ENCODE assay signal across 10 cellular contexts in the genomic region with DNA sequence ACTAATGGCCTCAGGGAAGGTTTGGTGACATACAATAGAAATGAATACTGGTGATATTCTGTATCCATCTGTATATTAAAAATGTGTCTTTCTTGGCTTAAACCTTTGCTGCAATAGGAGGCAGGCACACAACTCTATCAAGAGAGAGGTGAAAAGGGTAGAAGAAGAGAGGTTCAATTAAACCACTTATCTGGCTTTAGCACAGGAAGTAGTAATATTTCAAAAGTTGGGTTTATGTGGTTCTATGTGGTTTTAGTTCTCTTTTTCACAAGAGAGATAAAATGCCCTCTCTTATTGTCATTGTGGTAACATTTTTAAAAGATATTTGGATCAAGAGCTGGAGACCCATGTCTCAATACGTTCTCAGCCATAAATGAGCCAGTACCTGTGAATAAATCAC.
DNase-seq lines count a peak whose midpoint lies in the region; ATAC-seq and TF ChIP-seq lines count a peak whose summit lies in the region.
"Had no signal": no experiment of that assay in that cellular context is flagged by ENCODE, and none has a peak within 500 bp of the region (broad histone marks: within the 10 kb centered on the region; RNA-seq: fewer than 3 reads in every experiment).

No MANE protein-coding gene starts in this region.

- no peak overlapping the region for H3K4me2 ChIP-seq in OCI-LY1 (ENCODE audit: low read length)

- H3K27ac ChIP-seq in OCI-LY1 (ENCODE audit: low read depth, low read length, poor library complexity, severe bottlenecking), result peak overlapping the region; percentile 42
- H3K27ac ChIP-seq: RWPE1, VCaP had no signal

- no peaks in the 10 kb centered on the region for H3K9me3 ChIP-seq in OCI-LY1 (ENCODE audit: low read length)

- H3K36me3 ChIP-seq in OCI-LY1 (ENCODE audit: insufficient read depth, low read length), result no peaks in the 10 kb centered on the region

- no peak overlapping the region for H3K4me3 ChIP-seq in OCI-LY1 (ENCODE audit: low read depth, low read length, poor library complexity, severe bottlenecking)

- peaks cover 7% of the 10 kb centered on the region for H3K27me3 Mint-ChIP-seq in memory B cell

- H3K27ac Mint-ChIP-seq in memory B cell, result peak overlapping the region; percentile 87

- H3F3A ChIP-seq in OCI-LY1 (ENCODE audit: insufficient read depth, low read length), result no peaks in the 10 kb centered on the region

- no peaks in the 10 kb centered on the region for H3K79me2 ChIP-seq in OCI-LY1 (ENCODE audit: insufficient read depth, low read length)

- peak overlapping the region; percentile 43 for H3K4me3 Mint-ChIP-seq in memory B cell

- peaks cover 13% of the 10 kb centered on the region for H3K36me3 Mint-ChIP-seq in memory B cell

- H2AFZ ChIP-seq in OCI-LY1 (ENCODE audit: low read length), result no peak overlapping the region

- H3K9ac ChIP-seq in OCI-LY1 (ENCODE audit: low read length), result no peak overlapping the region

- H3K4me1 ChIP-seq in OCI-LY1 (ENCODE audit: insufficient read depth, low read length, severe bottlenecking), result peaks cover 7% of the 10 kb centered on the region

- DNase-seq in memory B cell (ENCODE audit: low spot score in 2 of 2), result no peak
- no peak for DNase-seq in GM03348 (ENCODE audit: low spot score)
- no peak for DNase-seq in medulla oblongata (ENCODE audit: extremely low spot score)
- DNase-seq in RKO (ENCODE audit: low spot score), result no peak

- no peaks in the 10 kb centered on the region for H4K20me1 ChIP-seq in OCI-LY1 (ENCODE audit: insufficient read depth, low read length)

- no peak for TF ChIP-seq CTCF in OCI-LY1 (IDR thresholded peaks at IDR 0.05; ENCODE audit: low read length)

- H3K9me2 ChIP-seq in OCI-LY1 (ENCODE audit: low read depth, low read length), result no peaks in the 10 kb centered on the region

- no peaks in the 10 kb centered on the region for H3K27me3 ChIP-seq in OCI-LY1 (ENCODE audit: insufficient read depth, low read length)

- H3K4me1 Mint-ChIP-seq in memory B cell, result peaks cover 10% of the 10 kb centered on the region

- peaks cover 11% of the 10 kb centered on the region for H3K9me3 Mint-ChIP-seq in memory B cell

- ATAC-seq in GM18498 (IDR thresholded peaks at IDR 0.05; ENCODE audit: unreplicated experiment) (peak; percentile 51), HG02678 (IDR thresholded peaks at IDR 0.05; ENCODE audit: unreplicated experiment) (peak; percentile 37), memory B cell (ENCODE audit: low read depth) (peak; percentile 67), HG02763 (IDR thresholded peaks at IDR 0.05; ENCODE audit: unreplicated experiment) (no peak)
